Comparison of ENCODE assay signal across 9 cellular contexts in the genomic region with DNA sequence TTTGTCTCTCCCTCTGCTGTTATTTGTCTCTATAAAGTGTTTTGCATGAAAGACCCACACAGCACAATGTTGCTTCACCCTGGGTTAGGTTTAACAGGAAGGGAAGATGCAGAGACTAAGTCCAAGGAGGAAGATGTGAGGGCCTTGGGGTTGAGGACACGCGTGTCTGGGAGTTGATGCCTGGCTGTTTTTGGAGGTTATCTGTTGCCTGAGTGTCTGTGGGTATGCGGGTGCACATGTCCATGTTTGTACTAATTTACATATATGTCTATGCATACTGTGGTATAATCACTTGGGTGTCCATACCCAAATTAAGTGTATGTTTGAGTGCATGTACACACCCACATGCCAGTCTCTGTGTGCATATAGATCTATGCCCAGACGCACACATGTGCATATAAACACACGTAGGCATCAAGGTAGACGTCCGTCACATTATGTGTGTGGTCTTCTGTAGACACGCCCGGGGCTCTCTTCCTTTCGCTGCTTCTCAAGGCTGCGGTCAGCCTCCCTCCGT. TPM values are rescaled to one million over a fixed set of nuclear protein-coding genes. Genes with fewer than 3 reads are reported as not detected.
DNase-seq lines count a peak whose midpoint lies in the region; ATAC-seq, FAIRE-seq and TF ChIP-seq lines count a peak whose summit lies in the region.
"Had no signal": no experiment of that assay in that cellular context is flagged by ENCODE, and none has a peak within 500 bp of the region (broad histone marks: within the 10 kb centered on the region; RNA-seq: fewer than 3 reads in every experiment).

No MANE protein-coding gene starts in this region.

- no peaks in the 10 kb centered on the region for H3K79me2 ChIP-seq in H1 (ENCODE audit: control insufficient read depth in 1 of 2, insufficient read depth in 2 of 2, low read length in 2 of 2)
- no peaks in the 10 kb centered on the region for H3K79me2 ChIP-seq in osteoblast (ENCODE audit: insufficient read depth, low read length)

- no peak overlapping the region; the same call in 1 of the 2 replicates for H2AFZ ChIP-seq in H1 (ENCODE audit: low read length)
- H2AFZ ChIP-seq in osteoblast (ENCODE audit: low read length), result peak overlapping the region; percentile 88

- no peak overlapping the region for H2BK20ac ChIP-seq in H1 (ENCODE audit: low read length)

- no peak overlapping the region for H2AK5ac ChIP-seq in H1 (ENCODE audit: low read depth, low read length)

- no peak overlapping the region for H3K14ac ChIP-seq in H1 (ENCODE audit: insufficient read length)

- H4K91ac ChIP-seq in H1 (replicated peaks; ENCODE audit: insufficient read length, low read length), result peak overlapping the region; percentile 22

- no peak overlapping the region for H3K23ac ChIP-seq in H1 (ENCODE audit: insufficient read length)

- peak overlapping the region; percentile 65 for H3K4me3 ChIP-seq in NT2/D1 (ENCODE audit: insufficient read length, low read depth)
- H3K4me3 ChIP-seq in H1 (ENCODE audit: extremely low read depth in 1 of 4, insufficient read depth in 2 of 4, low read depth in 3 of 4, low read length in 4 of 4), result peak overlapping the region; percentile 47 to 64 (median 54)
- peak overlapping the region; percentile 72 for H3K4me3 ChIP-seq in osteoblast (ENCODE audit: insufficient read depth, low read length)

- no peak for TF ChIP-seq POLR2A in H1 (IDR thresholded peaks at IDR 0.05; ENCODE audit: control extremely low read depth in 1 of 2, low read depth in 2 of 2, low read length in 2 of 2)

- H2BK15ac ChIP-seq in H1 (ENCODE audit: low read length), result 0 out of 2 replicates have a peak overlapping the region, but pooled peaks have one; percentile 4

- H3K27me3 ChIP-seq in NT2/D1 (ENCODE audit: insufficient read depth, insufficient read length) (peaks cover 33% of the 10 kb centered on the region), H1 (replicated peaks in 1 of 4; ENCODE audit: control insufficient read depth in 3 of 4, extremely low read depth in 1 of 4, insufficient read depth in 3 of 4, low read length in 3 of 4) (peaks cover 9 to 29% (median 17%) of the 10 kb centered on the region in 4 experiments), osteoblast (ENCODE audit: insufficient read depth, low read length) (peaks cover 63% of the 10 kb centered on the region)

- H4K20me1 ChIP-seq in H1 (replicated peaks in 1 of 2; ENCODE audit: control insufficient read depth in 1 of 2, insufficient read depth in 2 of 2, low read length in 2 of 2), result peaks cover 0 to 2% of the 10 kb centered on the region in 2 experiments
- no peaks in the 10 kb centered on the region for H4K20me1 ChIP-seq in osteoblast (ENCODE audit: insufficient read depth, low read length)

- peak overlapping the region; percentile 85 for H3K9ac ChIP-seq in NT2/D1 (ENCODE audit: insufficient read length, low read depth)
- H3K9ac ChIP-seq in H1 (replicated peaks in 1 of 4; ENCODE audit: extremely low read depth in 1 of 4, low read depth in 3 of 4, low read length in 3 of 4), result no peak overlapping the region

- H3K4me2 ChIP-seq in H1 (ENCODE audit: insufficient read depth in 1 of 2, low read depth in 2 of 2, low read length in 2 of 2) (peak overlapping the region; percentile 69 to 82), osteoblast (ENCODE audit: insufficient read depth, low read length) (peak overlapping the region; percentile 78)

- no peak overlapping the region for H3K56ac ChIP-seq in H1 (replicated peaks; ENCODE audit: insufficient read length, low read depth, low read length)

- H3K36me3 ChIP-seq in NT2/D1 (ENCODE audit: insufficient read depth, insufficient read length, low read length) (no peaks in the 10 kb centered on the region), H1 (ENCODE audit: control insufficient read depth in 2 of 4, insufficient read depth in 4 of 4, low read length in 3 of 4) (no peaks in the 10 kb centered on the region), osteoblast (ENCODE audit: insufficient read depth, low read length) (no peaks in the 10 kb centered on the region)

- no peak for TF ChIP-seq RAD21 in H1 (IDR thresholded peaks at IDR 0.05 in 1 of 2, conservative IDR thresholded peaks at IDR 0.05 in 1 of 2; ENCODE audit: low read depth in 2 of 2, low read length in 2 of 2)

- H2BK12ac ChIP-seq in H1 (ENCODE audit: low read depth, low read length), result no peak overlapping the region

- 25% methylated on average over 12 of the region's 12 CpGs; no CpG with 5 or more reads in 1 of the 2 experiments for WGBS in H1 (ENCODE audit: extremely low coverage in 1 of 2, insufficient coverage in 1 of 2, insufficient read length in 1 of 2, insufficient replicate concordance in 2 of 2, low coverage in 1 of 2, low lambda C conversion rate in 2 of 2, missing lambda C conversion rate in 1 of 2), 2 experiments

- H3K23me2 ChIP-seq in H1 (ENCODE audit: low read depth, low read length), result peaks cover 11% of the 10 kb centered on the region; the same call in 1 of the 2 replicates

- CTCF ChIA-PET in H1 (lab: Charles Lee; ENCODE audit: partially characterized antibody), result interaction anchor here (1.2 to 1.7 kb wide), 4 partner anchors 34 to 194 kb away, joined by 3 to 5 read pairs (median 4); no protein-coding TSS in a partner anchor

- peak overlapping the region; percentile 10 for H4K5ac ChIP-seq in H1 (ENCODE audit: insufficient read length, low read depth, low read length)

- DNase-seq in NT2/D1 (ENCODE audit: low read depth, low spot score) (no peak), H1 (ENCODE audit: low read depth in 1 of 2, low spot score in 2 of 2) (no peak), osteoblast (ENCODE audit: insufficient read length, low spot score, missing footprints) (no peak), NCI-H1417 (lab: John Stamatoyannopoulos, UW) (no peak), 8988T (no peak), mesenteric fat pad (ENCODE audit: low spot score) (no peak)

- no peak overlapping the region for H4K8ac ChIP-seq in H1 (ENCODE audit: extremely low read depth, insufficient read depth, low read length)

- no peak overlapping the region for H2BK120ac ChIP-seq in H1 (replicated peaks; ENCODE audit: low read depth, low read length)

- no peak overlapping the region for H3K4ac ChIP-seq in H1 (replicated peaks; ENCODE audit: insufficient read length, low read depth, low read length)

- POLR2A ChIA-PET in H1 (lab: Charles Lee; ENCODE audit: partially characterized antibody), result interaction anchor here (0.8 kb wide), 1 partner anchor 86 kb away, joined by 3 read pairs; no protein-coding TSS in a partner anchor

- H3K79me1 ChIP-seq in H1 (ENCODE audit: low read depth, low read length), result no peaks in the 10 kb centered on the region

- H3K9me3 ChIP-seq in NT2/D1 (ENCODE audit: insufficient read depth, low read length) (no peaks in the 10 kb centered on the region), H1 (ENCODE audit: insufficient read depth in 2 of 2, low read depth in 1 of 2, low read length in 1 of 2) (no peaks in the 10 kb centered on the region), osteoblast (ENCODE audit: low read depth, low read length) (no peaks in the 10 kb centered on the region)

- H3K18ac ChIP-seq in H1 (ENCODE audit: extremely low read depth, low read length), result no peak overlapping the region

- no peak for TF ChIP-seq EP300 in H1 (IDR thresholded peaks at IDR 0.05; ENCODE audit: borderline replicate concordance in 1 of 2, low read depth in 2 of 2, low read length in 2 of 2)

- TF ChIP-seq CTCF in H1 (IDR thresholded peaks at IDR 0.05; ENCODE audit: control extremely low read depth in 1 of 3, insufficient read depth in 1 of 3, low read depth in 1 of 3, low read length in 3 of 3) (no peak), osteoblast (IDR thresholded peaks at IDR 0.05; ENCODE audit: extremely low read depth, low read depth, low read length) (no peak)

- ATAC-seq in GM19397 (IDR thresholded peaks at IDR 0.05; ENCODE audit: unreplicated experiment), result peak; percentile 2
- ATAC-seq in HG03139 (IDR thresholded peaks at IDR 0.05; ENCODE audit: unreplicated experiment), result no peak

- H3K27ac ChIP-seq in H1 (ENCODE audit: low read depth, low read length), result no peak overlapping the region
- no peak overlapping the region for H3K27ac ChIP-seq in osteoblast (ENCODE audit: low read depth, low read length)
- H3K27ac ChIP-seq: SK-N-MC had no signal

- no peak overlapping the region; the same call in 1 of the 2 replicates for H2BK5ac ChIP-seq in H1 (ENCODE audit: low read depth, low read length)

- H3K4me1 ChIP-seq in NT2/D1 (ENCODE audit: insufficient read depth, insufficient read length) (peaks cover 13% of the 10 kb centered on the region), H1 (replicated peaks in 1 of 4; ENCODE audit: control insufficient read depth in 3 of 4, insufficient read depth in 4 of 4, low read length in 3 of 4) (peaks cover 0 to 25% (median 6%) of the 10 kb centered on the region in 4 experiments; a peak in 6 of 7 replicates), osteoblast (ENCODE audit: insufficient read depth, low read length) (peaks cover 10% of the 10 kb centered on the region)

- no peak for FAIRE-seq in H1 (lab: Jason Lieb, UNC)

TF ChIP-seq in H1, 55 proteins besides CTCF, POLR2A, EP300 and RAD21:
- peak; percentile 34 for TF ChIP-seq KDM4A (IDR thresholded peaks at IDR 0.05; ENCODE audit: low read depth, low read length, severe bottlenecking)
- no peak for TF ChIP-seq BCL11A (IDR thresholded peaks at IDR 0.05; ENCODE audit: low read depth in 2 of 2, low read length in 2 of 2)

RNA-seq across cellular contexts. Expression of a gene that starts 1.0 kb away (rescaled TPM):
- total RNA-seq in H1 (2021; fragmentation: NEBNext Ultra II Directional; extraction: Animal tissue kit (Norgen Biotek cat#: 25700)), result 7.7 and 7.8 TPM in 2 replicates
- polyA plus RNA-seq in H1 (2011; rRNA removed), result 14.4 and 15.2 TPM in 2 replicates
- polyA plus RNA-seq in H1 (2011; cell fraction: cytosol; rRNA removed), result 8.9 TPM
- polyA plus RNA-seq in H1 (2011; cell fraction: nucleus; rRNA removed), result 14.7 TPM
- 8.3 to 9.9 TPM (median 8.7 TPM) in 4 replicates for polyA plus RNA-seq in H1 (2012, experiment 1 of 2)
- 6.4 TPM for polyA plus RNA-seq in H1 (2012, experiment 2 of 2)
- 5.7 TPM for polyA plus RNA-seq in H1 (2013, experiment 1 of 2)
- 7.0 TPM for polyA plus RNA-seq in H1 (2013, experiment 2 of 2)
- 7.1 and 9.0 TPM in 2 replicates for polyA minus RNA-seq in H1 (2011; rRNA and poly(A)+ RNA removed)
- 4.8 TPM for polyA minus RNA-seq in H1 (2011; cell fraction: cytosol; rRNA and poly(A)+ RNA removed)
- polyA minus RNA-seq in H1 (2011; cell fraction: nucleus; rRNA and poly(A)+ RNA removed), result 6.1 TPM
- total RNA-seq in osteoblast, result 16.3 and 28.0 TPM in 2 replicates
- 21.9 TPM for total RNA-seq in mesenteric fat pad
